Comparison of ENCODE assay signal across 38 cellular contexts in the genomic region with DNA sequence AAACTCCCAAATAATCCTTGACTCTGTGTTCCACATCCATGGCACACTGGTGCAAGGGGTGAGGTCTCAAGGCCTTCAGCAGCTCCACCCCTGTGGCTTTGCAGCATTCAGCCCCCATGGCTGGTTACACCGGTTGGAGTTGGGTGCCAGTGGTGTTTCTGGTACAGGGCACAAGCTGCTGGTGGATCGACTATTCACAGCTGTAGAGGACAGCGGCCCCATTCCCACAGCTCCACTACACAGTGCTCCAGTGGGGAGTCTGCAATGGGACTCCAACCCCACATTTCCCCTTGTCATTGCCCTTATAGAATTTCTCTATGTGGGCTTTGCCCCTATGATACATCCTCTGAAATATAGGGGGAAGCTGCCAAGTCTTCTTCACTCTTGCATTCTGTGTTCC.
"Had no signal": no experiment of that assay in that cellular context is flagged by ENCODE, and none has a peak within 500 bp of the region (broad histone marks: within the 10 kb centered on the region; RNA-seq: fewer than 3 reads in every experiment).

No MANE protein-coding gene starts in this region.

- H3K4me1 Mint-ChIP-seq: activated CD8-positive, alpha-beta memory T cell treated with anti-CD3 and anti-CD28 coated beads, Interleukin-2, amount 10 ng/mL, durations not matched to agents 7 days and 5 days; activated naive CD4-positive, alpha-beta T cell treated with anti-CD3 and anti-CD28 coated beads, Interleukin-2, amount 50 U/mL, for 24 hours; activated naive CD8-positive, alpha-beta T cell treated with anti-CD3 and anti-CD28 coated beads, Interleukin-2, amount 50 U/mL, for 24 hours; brain; T-cell had no signal

- DNase-seq: activated B cell treated with CpG ODN at 0.5 μM for 24 hours; activated CD4-positive, alpha-beta memory T cell treated with anti-CD3 and anti-CD28 coated beads for 36 hours; activated CD4-positive, alpha-beta T cell treated with anti-CD3 and anti-CD28 coated beads for 48 hours; activated CD4-positive, alpha-beta T cell treated with anti-CD3 and anti-CD28 coated beads, Interleukin-2, amount 50 U/mL, for 1 hour; activated CD8-positive, alpha-beta memory T cell treated with anti-CD3 and anti-CD28 coated beads, Interleukin-2, amount 10 ng/mL, durations not matched to agents 7 days and 5 days; activated CD8-positive, alpha-beta memory T cell treated with anti-CD3 and anti-CD28 coated beads, Interleukin-2, amount 50 U/mL, for 4 hours; activated CD8-positive, alpha-beta T cell treated with anti-CD3 and anti-CD28 coated beads, Interleukin-2, amount 10 ng/mL, durations not matched to agents 7 days and 5 days; activated effector memory CD4-positive, alpha-beta T cell treated with anti-CD3 and anti-CD28 coated beads, Interleukin-2, amount 50 U/mL, for 16 hours; activated naive CD4-positive, alpha-beta T cell treated with anti-CD3 and anti-CD28 coated beads for 36 hours; activated naive CD8-positive, alpha-beta T cell treated with anti-CD3 and anti-CD28 coated beads for 36 hours; activated naive CD8-positive, alpha-beta T cell treated with anti-CD3 and anti-CD28 coated beads, Interleukin-2, amount 50 U/mL, for 24 hours; activated T-cell treated with anti-CD3 and anti-CD28 coated beads, Interleukin-2, amount 50 U/mL, for 1 hour; activated T-cell treated with anti-CD3 and anti-CD28 coated beads, Interleukin-2, amount 50 U/mL, for 48 hours; adrenal gland; amygdala; central memory CD4-positive, alpha-beta T cell; cerebellar nuclear complex; colonic mucosa; effector CD8-positive, alpha-beta T cell; esophagus squamous epithelium; foreskin melanocyte; T-cell; T1000; WERI-Rb-1 had no signal

- ATAC-seq: activated CD4-positive, CD25-positive, alpha-beta regulatory T cell treated with anti-CD3 and anti-CD28 coated beads, Interleukin-2, amount 50 U/mL, for 24 hours; activated CD8-positive, alpha-beta memory T cell treated with anti-CD3 and anti-CD28 coated beads, Interleukin-2, amount 10 ng/mL, durations not matched to agents 7 days and 5 days; activated CD8-positive, alpha-beta T cell treated with anti-CD3 and anti-CD28 coated beads, Interleukin-2, amount 10 ng/mL, durations not matched to agents 7 days and 5 days; activated naive CD8-positive, alpha-beta T cell treated with anti-CD3 and anti-CD28 coated beads, Interleukin-2, amount 50 U/mL, for 24 hours; gastroesophageal sphincter; T-cell had no signal

- H3K27ac Mint-ChIP-seq: activated B cell treated with CpG ODN at 0.5 μM for 24 hours; activated CD4-positive, alpha-beta memory T cell treated with anti-CD3 and anti-CD28 coated beads for 36 hours; activated CD8-positive, alpha-beta memory T cell treated with anti-CD3 and anti-CD28 coated beads, Interleukin-2, amount 10 ng/mL, durations not matched to agents 7 days and 5 days; activated CD8-positive, alpha-beta T cell treated with anti-CD3 and anti-CD28 coated beads, Interleukin-2, amount 10 ng/mL, durations not matched to agents 7 days and 5 days; activated naive CD4-positive, alpha-beta T cell treated with anti-CD3 and anti-CD28 coated beads for 36 hours; activated naive CD4-positive, alpha-beta T cell treated with anti-CD3 and anti-CD28 coated beads, Interleukin-2, amount 50 U/mL, for 24 hours; activated naive CD8-positive, alpha-beta T cell treated with anti-CD3 and anti-CD28 coated beads for 36 hours; activated naive CD8-positive, alpha-beta T cell treated with anti-CD3 and anti-CD28 coated beads, Interleukin-2, amount 50 U/mL, for 24 hours; activated T-helper 1 cell treated with anti-CD3 and anti-CD28 coated beads, Interleukin-12 subunit alpha, Interleukin-12 subunit beta, Interleukin-2, Interleukin-4 antibody, amounts not matched to agents 30 ng/mL and 10 ng/mL and 1 ng/mL, durations not matched to agents 14 hours and 24 hours and 36 hours; activated T-helper 2 cell treated with anti-CD3 and anti-CD28 coated beads, Interferon-gamma antibody, Interleukin-2, Interleukin-4, amounts not matched to agents 10 μg/mL and 5 μg/mL and 100 μg/mL, durations not matched to agents 14 hours and 24 hours and 36 hours; brain; T-cell; T-helper 1 cell treated with Interleukin-12 subunit alpha and Interleukin-12 subunit beta and Interleukin-4 antibody, amounts not matched to agents 30 μg/mL and 1 μg/mL, for 36 hours; T-helper 2 cell treated with Interferon-gamma antibody and Interleukin-4, amounts not matched to agents 5 μg/mL and 100 μg/mL, for 36 hours had no signal

- FAIRE-seq: endometrium, endothelial cell of umbilical vein had no signal

- H3K27me3 Mint-ChIP-seq: activated CD4-positive, alpha-beta memory T cell treated with anti-CD3 and anti-CD28 coated beads for 36 hours; activated naive CD4-positive, alpha-beta T cell treated with anti-CD3 and anti-CD28 coated beads, Interleukin-2, amount 50 U/mL, for 24 hours; activated naive CD8-positive, alpha-beta T cell treated with anti-CD3 and anti-CD28 coated beads for 36 hours; activated naive CD8-positive, alpha-beta T cell treated with anti-CD3 and anti-CD28 coated beads, Interleukin-2, amount 50 U/mL, for 24 hours; T-cell had no signal

- H3K36me3 ChIP-seq: adrenal gland, ascending aorta, breast epithelium, cardiac muscle cell, colonic mucosa, esophagus squamous epithelium, gastroesophageal sphincter, WERI-Rb-1 had no signal

- H3K9me3 Mint-ChIP-seq: activated B cell treated with CpG ODN at 0.5 μM for 24 hours; activated naive CD4-positive, alpha-beta T cell treated with anti-CD3 and anti-CD28 coated beads, Interleukin-2, amount 50 U/mL, for 24 hours; activated T-helper 1 cell treated with anti-CD3 and anti-CD28 coated beads, Interleukin-12 subunit alpha, Interleukin-12 subunit beta, Interleukin-2, Interleukin-4 antibody, amounts not matched to agents 30 ng/mL and 10 ng/mL and 1 ng/mL, durations not matched to agents 14 hours and 24 hours and 36 hours; activated T-helper 2 cell treated with anti-CD3 and anti-CD28 coated beads, Interferon-gamma antibody, Interleukin-2, Interleukin-4, amounts not matched to agents 10 μg/mL and 5 μg/mL and 100 μg/mL, durations not matched to agents 14 hours and 24 hours and 36 hours; T-helper 2 cell treated with Interferon-gamma antibody and Interleukin-4, amounts not matched to agents 5 μg/mL and 100 μg/mL, for 36 hours had no signal

- H3K4me3 ChIP-seq: adrenal gland, ascending aorta, breast epithelium, cardiac muscle cell, colonic mucosa, esophagus squamous epithelium, gastroesophageal sphincter had no signal

- H3K4me3 Mint-ChIP-seq: activated B cell treated with CpG ODN at 0.5 μM for 24 hours; activated CD4-positive, alpha-beta memory T cell treated with anti-CD3 and anti-CD28 coated beads for 36 hours; activated CD8-positive, alpha-beta memory T cell treated with anti-CD3 and anti-CD28 coated beads, Interleukin-2, amount 10 ng/mL, durations not matched to agents 7 days and 5 days; activated CD8-positive, alpha-beta T cell treated with anti-CD3 and anti-CD28 coated beads, Interleukin-2, amount 10 ng/mL, durations not matched to agents 7 days and 5 days; activated naive CD4-positive, alpha-beta T cell treated with anti-CD3 and anti-CD28 coated beads for 36 hours; activated naive CD4-positive, alpha-beta T cell treated with anti-CD3 and anti-CD28 coated beads, Interleukin-2, amount 50 U/mL, for 24 hours; activated naive CD8-positive, alpha-beta T cell treated with anti-CD3 and anti-CD28 coated beads for 36 hours; activated naive CD8-positive, alpha-beta T cell treated with anti-CD3 and anti-CD28 coated beads, Interleukin-2, amount 50 U/mL, for 24 hours; activated T-helper 1 cell treated with anti-CD3 and anti-CD28 coated beads, Interleukin-12 subunit alpha, Interleukin-12 subunit beta, Interleukin-2, Interleukin-4 antibody, amounts not matched to agents 30 ng/mL and 10 ng/mL and 1 ng/mL, durations not matched to agents 14 hours and 24 hours and 36 hours; brain; T-cell; T-helper 1 cell treated with Interleukin-12 subunit alpha and Interleukin-12 subunit beta and Interleukin-4 antibody, amounts not matched to agents 30 μg/mL and 1 μg/mL, for 36 hours; T-helper 2 cell treated with Interferon-gamma antibody and Interleukin-4, amounts not matched to agents 5 μg/mL and 100 μg/mL, for 36 hours had no signal

- H3K4me1 ChIP-seq: adrenal gland, ascending aorta, breast epithelium, colonic mucosa, esophagus squamous epithelium, gastroesophageal sphincter had no signal

- H3K27ac ChIP-seq: adrenal gland, ascending aorta, breast epithelium, cardiac muscle cell, colonic mucosa, epithelial cell of prostate, esophagus squamous epithelium, gastroesophageal sphincter, WERI-Rb-1 had no signal

- H3K27me3 ChIP-seq: adrenal gland, ascending aorta, breast epithelium, cardiac muscle cell, colonic mucosa, esophagus squamous epithelium, gastroesophageal sphincter had no signal

- H3K36me3 Mint-ChIP-seq: brain had no signal

- H3K9me3 ChIP-seq: adrenal gland, ascending aorta, colonic mucosa, esophagus squamous epithelium, gastroesophageal sphincter had no signal
